9 cellular contexts compared by ENCODE assay signal in genomic region chr15:77186518-77187095, GRCh38.
DNase-seq lines count a peak whose midpoint lies in the region; ATAC-seq and TF ChIP-seq lines count a peak whose summit lies in the region.
"Had no signal": no experiment of that assay in that cellular context is flagged by ENCODE, and none has a peak within 500 bp of the region (broad histone marks: within the 10 kb centered on the region; RNA-seq: fewer than 3 reads in every experiment).

No MANE protein-coding gene starts in this region.

- H4K91ac ChIP-seq in mesenchymal stem cell (ENCODE audit: low read length), result no peak overlapping the region

- H3K9me3 ChIP-seq in mesenchymal stem cell (ENCODE audit: control insufficient read depth, low read length), result no peaks in the 10 kb centered on the region

- no peak overlapping the region for H3K4me2 ChIP-seq in mesenchymal stem cell (ENCODE audit: low read length, poor library complexity, severe bottlenecking)

- no peak overlapping the region for H3K23ac ChIP-seq in mesenchymal stem cell (ENCODE audit: low read length in 2 of 2)

- peak; percentile 1 for DNase-seq in NCI-H2196 (lab: John Stamatoyannopoulos, UW; ENCODE audit: unreplicated experiment)
- DNase-seq in NCI-H2196 treated with DMSO at 0.1 percent for 48 hours (lab: John Stamatoyannopoulos, UW; ENCODE audit: unreplicated experiment), result no peak
- peak; percentile 49 for DNase-seq in NCI-H69 (lab: John Stamatoyannopoulos, UW)
- peak; percentile 81 for DNase-seq in choroid plexus epithelial cell (ENCODE audit: low read depth)
- DNase-seq in mesenchymal stem cell, result peak; percentile 45
- DNase-seq in activated CD4-positive, CD25-positive, alpha-beta regulatory T cell (lab: John Stamatoyannopoulos, UW), result no peak
- no peak for DNase-seq in activated CD4-positive, alpha-beta T cell treated with anti-CD3 and anti-CD28 coated beads, Interleukin-2, amount 50 U/mL, for 1 hour
- DNase-seq: activated naive CD8-positive, alpha-beta T cell treated with anti-CD3 and anti-CD28 coated beads, Interleukin-2, amount 10 ng/mL, durations not matched to agents 7 days and 5 days had no signal

- WGBS in mesenchymal stem cell, result 54% methylated on average over 3 of the region's 4 CpGs

- H3K9ac ChIP-seq in mesenchymal stem cell (ENCODE audit: low read length), result peak overlapping the region; percentile 73

- no peak overlapping the region for H2BK15ac ChIP-seq in mesenchymal stem cell (ENCODE audit: low read depth, poor library complexity, severe bottlenecking)

- no peak overlapping the region for H2BK120ac ChIP-seq in mesenchymal stem cell (ENCODE audit: low read depth, low read length)

- no peak for ATAC-seq in GM19324 (IDR thresholded peaks at IDR 0.05; ENCODE audit: low FRiP score, unreplicated experiment)

- H3K4me1 ChIP-seq in mesenchymal stem cell (ENCODE audit: control insufficient read depth, insufficient read depth, low read depth, low read length), result no peaks in the 10 kb centered on the region

- no peak overlapping the region for H2BK12ac ChIP-seq in mesenchymal stem cell (ENCODE audit: low read length in 2 of 2)

- peak overlapping the region in 1 of 2 experiments; percentile 23 for H3K18ac ChIP-seq in mesenchymal stem cell (ENCODE audit: low read depth in 1 of 2, low read length in 2 of 2)

- H3K36me3 ChIP-seq in mesenchymal stem cell (ENCODE audit: control insufficient read depth in 1 of 2, insufficient read depth in 2 of 2, low read depth in 1 of 2, low read length in 2 of 2), result peaks cover 0 to 11% of the 10 kb centered on the region in 2 experiments

- H3K27ac ChIP-seq in mesenchymal stem cell (ENCODE audit: low read length, poor library complexity, severe bottlenecking), result no peak overlapping the region

- H2AK5ac ChIP-seq in mesenchymal stem cell (ENCODE audit: low read length, severe bottlenecking), result no peak overlapping the region

- no peak overlapping the region for H3K14ac ChIP-seq in mesenchymal stem cell (ENCODE audit: low read length in 2 of 2)

- no peaks in the 10 kb centered on the region for H3K27me3 ChIP-seq in mesenchymal stem cell (ENCODE audit: control insufficient read depth in 1 of 2, insufficient read depth in 1 of 2, low read length in 2 of 2)

- H4K8ac ChIP-seq in mesenchymal stem cell (ENCODE audit: low read length), result no peak overlapping the region

- H3K79me1 ChIP-seq in mesenchymal stem cell (replicated peaks; ENCODE audit: low read length, poor library complexity, severe bottlenecking), result peaks cover 2% of the 10 kb centered on the region

- H3K4ac ChIP-seq in mesenchymal stem cell (ENCODE audit: low read depth in 1 of 2, low read length in 2 of 2), result no peak overlapping the region

- H3K4me3 ChIP-seq in choroid plexus epithelial cell (ENCODE audit: low read depth, low read length) (no peak overlapping the region), mesenchymal stem cell (ENCODE audit: insufficient read depth in 1 of 2, low read depth in 1 of 2, low read length in 2 of 2) (no peak overlapping the region)

- H2AFZ ChIP-seq in mesenchymal stem cell (ENCODE audit: low read depth, low read length), result no peak overlapping the region

- no peak overlapping the region for H2BK5ac ChIP-seq in mesenchymal stem cell (ENCODE audit: low read depth, low read length, poor library complexity, severe bottlenecking)

- peak; percentile 79 for TF ChIP-seq CTCF in choroid plexus epithelial cell (conservative IDR thresholded peaks at IDR 0.05; ENCODE audit: low read depth, low read length)

Comparison
In these comparisons a context has a peak if more than half of its experiments do, and no peak if none do; other contexts are left out.
1. DNase-seq: peak in NCI-H2196 (single experiment), NCI-H69 (single experiment), choroid plexus epithelial cell (single experiment) and mesenchymal stem cell (single experiment); none in NCI-H2196 treated with DMSO at 0.1 percent for 48 hours (single experiment), activated CD4-positive, CD25-positive, alpha-beta regulatory T cell (0 of 4) and activated CD4-positive, alpha-beta T cell treated with anti-CD3 and anti-CD28 coated beads, Interleukin-2, amount 50 U/mL, for 1 hour (single experiment).